Comparison of ENCODE assay signal across 16 cellular contexts in the genomic region with DNA sequence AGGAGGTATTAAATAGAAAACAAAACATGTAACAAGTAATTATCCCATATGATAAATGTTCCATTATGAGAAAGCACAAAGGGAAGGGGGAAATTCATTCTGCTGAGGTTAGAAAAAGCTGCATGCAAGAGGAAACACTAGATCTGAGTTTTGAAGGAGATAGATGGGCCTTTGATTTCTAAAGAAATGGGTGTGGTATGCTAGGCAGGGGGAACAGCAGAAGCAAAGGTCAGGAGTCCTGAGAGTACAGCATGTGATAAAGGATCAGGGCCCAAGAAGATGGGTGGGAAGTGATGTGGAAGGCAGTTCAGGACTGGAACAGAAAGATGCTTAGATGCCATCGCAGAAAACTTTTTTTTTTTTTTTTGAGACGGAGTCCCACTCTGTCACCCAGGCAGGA.
"Had no signal": no experiment of that assay in that cellular context is flagged by ENCODE, and none has a peak within 500 bp of the region (broad histone marks: within the 10 kb centered on the region; RNA-seq: fewer than 3 reads in every experiment).

No MANE protein-coding gene starts in this region.

- H3K4me3 Mint-ChIP-seq: activated CD4-positive, alpha-beta memory T cell treated with anti-CD3 and anti-CD28 coated beads for 36 hours; activated naive CD4-positive, alpha-beta T cell treated with anti-CD3 and anti-CD28 coated beads, Interleukin-2, amount 10 ng/mL, durations not matched to agents 7 days and 5 days; activated naive CD8-positive, alpha-beta T cell treated with anti-CD3 and anti-CD28 coated beads, Interleukin-2, amount 10 ng/mL, durations not matched to agents 7 days and 5 days; activated T-cell treated with anti-CD3 and anti-CD28 coated beads, Interleukin-2, amount 50 U/mL, for 24 hours; endodermal cell; naive thymus-derived CD8-positive, alpha-beta T cell; neural crest cell; T-helper 2 cell treated with Interferon-gamma antibody and Interleukin-4, amounts not matched to agents 5 μg/mL and 100 μg/mL, for 36 hours had no signal

- DNase-seq: activated CD8-positive, alpha-beta memory T cell treated with anti-CD3 and anti-CD28 coated beads, Interleukin-2, amount 50 U/mL, for 48 hours; activated gamma-delta T cell; activated T-cell treated with anti-CD3 and anti-CD28 coated beads, Interleukin-2, amount 50 U/mL, for 24 hours; glutamatergic neuron; kidney; left colon had no signal

- H3K27ac ChIP-seq: brain microvascular endothelial cell had no signal

- H3K27me3 ChIP-seq: brain microvascular endothelial cell, tibial nerve had no signal

- H3K27ac Mint-ChIP-seq: activated CD4-positive, alpha-beta memory T cell treated with anti-CD3 and anti-CD28 coated beads for 36 hours; activated naive CD4-positive, alpha-beta T cell treated with anti-CD3 and anti-CD28 coated beads, Interleukin-2, amount 10 ng/mL, durations not matched to agents 7 days and 5 days; activated naive CD8-positive, alpha-beta T cell treated with anti-CD3 and anti-CD28 coated beads, Interleukin-2, amount 10 ng/mL, durations not matched to agents 7 days and 5 days; activated T-cell treated with anti-CD3 and anti-CD28 coated beads, Interleukin-2, amount 50 U/mL, for 24 hours; endodermal cell; naive thymus-derived CD8-positive, alpha-beta T cell; progenitor cell of endocrine pancreas; T-helper 2 cell treated with Interferon-gamma antibody and Interleukin-4, amounts not matched to agents 5 μg/mL and 100 μg/mL, for 36 hours had no signal

- H3K9me3 Mint-ChIP-seq: activated CD4-positive, alpha-beta memory T cell treated with anti-CD3 and anti-CD28 coated beads for 36 hours; activated naive CD4-positive, alpha-beta T cell treated with anti-CD3 and anti-CD28 coated beads, Interleukin-2, amount 10 ng/mL, durations not matched to agents 7 days and 5 days; activated naive CD8-positive, alpha-beta T cell treated with anti-CD3 and anti-CD28 coated beads, Interleukin-2, amount 10 ng/mL, durations not matched to agents 7 days and 5 days; activated T-cell treated with anti-CD3 and anti-CD28 coated beads, Interleukin-2, amount 50 U/mL, for 24 hours had no signal

- H3K4me1 Mint-ChIP-seq: activated naive CD4-positive, alpha-beta T cell treated with anti-CD3 and anti-CD28 coated beads, Interleukin-2, amount 10 ng/mL, durations not matched to agents 7 days and 5 days had no signal

- H3K27me3 Mint-ChIP-seq: progenitor cell of endocrine pancreas had no signal

- H3K36me3 ChIP-seq: brain microvascular endothelial cell, tibial nerve had no signal

- H3K9me3 ChIP-seq: tibial nerve had no signal

- H3K36me3 Mint-ChIP-seq: activated CD4-positive, alpha-beta memory T cell treated with anti-CD3 and anti-CD28 coated beads for 36 hours; activated naive CD4-positive, alpha-beta T cell treated with anti-CD3 and anti-CD28 coated beads, Interleukin-2, amount 10 ng/mL, durations not matched to agents 7 days and 5 days; activated naive CD8-positive, alpha-beta T cell treated with anti-CD3 and anti-CD28 coated beads, Interleukin-2, amount 10 ng/mL, durations not matched to agents 7 days and 5 days; naive thymus-derived CD8-positive, alpha-beta T cell had no signal

- H3K4me3 ChIP-seq: tibial nerve had no signal
